Comparison of ENCODE assay signal across 11 cellular contexts in genomic region chr2:101329026-101329425, GRCh38. TPM values are rescaled to one million over a fixed set of nuclear protein-coding genes. Genes with fewer than 3 reads are reported as not detected.
DNase-seq lines count a peak whose midpoint lies in the region; ATAC-seq and TF ChIP-seq lines count a peak whose summit lies in the region.
"Had no signal": no experiment of that assay in that cellular context is flagged by ENCODE, and none has a peak within 500 bp of the region (broad histone marks: within the 10 kb centered on the region; RNA-seq: fewer than 3 reads in every experiment).

No MANE protein-coding gene starts in this region.

- TF ChIP-seq CTCF in epithelial cell of esophagus (IDR thresholded peaks at IDR 0.05; ENCODE audit: insufficient read depth, low read depth, low read length, missing control alignments) (no peak), suprapubic skin (IDR thresholded peaks at IDR 0.05) (no peak), brain microvascular endothelial cell (IDR thresholded peaks at IDR 0.05; ENCODE audit: low read depth, low read length, missing control alignments) (no peak)

- H3K27me3 ChIP-seq in suprapubic skin (no peaks in the 10 kb centered on the region), brain microvascular endothelial cell (replicated peaks) (no peaks in the 10 kb centered on the region)

- H3K27ac ChIP-seq in suprapubic skin, result peak overlapping the region; percentile 87
- no peak overlapping the region for H3K27ac ChIP-seq in brain microvascular endothelial cell

- TF ChIP-seq POLR2A in suprapubic skin (IDR thresholded peaks at IDR 0.05), result no peak

- no peaks in the 10 kb centered on the region for H3K27me3 Mint-ChIP-seq in activated naive CD8-positive, alpha-beta T cell
- no peaks in the 10 kb centered on the region for H3K27me3 Mint-ChIP-seq in activated naive CD8-positive, alpha-beta T cell treated with anti-CD3 and anti-CD28 coated beads, Interleukin-2, amount 50 U/mL, for 24 hours
- no peaks in the 10 kb centered on the region for H3K27me3 Mint-ChIP-seq in T-helper 17 cell
- H3K27me3 Mint-ChIP-seq: type B pancreatic cell had no signal

- DNase-seq in activated naive CD8-positive, alpha-beta T cell treated with anti-CD3 and anti-CD28 coated beads, Interleukin-2, amount 50 U/mL, for 24 hours, result no peak
- DNase-seq in T-helper 17 cell (peak in 1 of 3 donors; percentile 25), epithelial cell of esophagus (ENCODE audit: low read depth) (peak; percentile 69), suprapubic skin (ENCODE audit: low spot score in 2 of 2) (no peak), brain microvascular endothelial cell (no peak)
- DNase-seq: endodermal cell, NCI-H446 treated with DMSO at 0.1 percent for 48 hours had no signal

- H3K36me3 Mint-ChIP-seq in activated naive CD8-positive, alpha-beta T cell, result no peaks in the 10 kb centered on the region
- H3K36me3 Mint-ChIP-seq in activated naive CD8-positive, alpha-beta T cell treated with anti-CD3 and anti-CD28 coated beads, Interleukin-2, amount 50 U/mL, for 24 hours (ENCODE audit: low read depth), result no peaks in the 10 kb centered on the region
- no peaks in the 10 kb centered on the region for H3K36me3 Mint-ChIP-seq in T-helper 17 cell (ENCODE audit: low read depth)
- H3K36me3 Mint-ChIP-seq: type B pancreatic cell had no signal

- H3K4me1 ChIP-seq in suprapubic skin, result peaks cover 43% of the 10 kb centered on the region

- TF ChIP-seq EP300 in suprapubic skin (IDR thresholded peaks at IDR 0.05), result no peak

- WGBS in suprapubic skin, result 46% methylated on average over 4 of the region's 4 CpGs

- ATAC-seq in activated naive CD8-positive, alpha-beta T cell treated with anti-CD3 and anti-CD28 coated beads, Interleukin-2, amount 50 U/mL, for 24 hours, result no peak
- ATAC-seq in T-helper 17 cell (peak; percentile 59), HG03196 (IDR thresholded peaks at IDR 0.05; ENCODE audit: unreplicated experiment) (no peak), GM21619 (IDR thresholded peaks at IDR 0.05; ENCODE audit: unreplicated experiment) (no peak)

- H3K36me3 ChIP-seq in suprapubic skin (no peaks in the 10 kb centered on the region), brain microvascular endothelial cell (replicated peaks) (no peaks in the 10 kb centered on the region)

- H3K9me3 Mint-ChIP-seq in activated naive CD8-positive, alpha-beta T cell (ENCODE audit: low read depth), result peaks cover 4% of the 10 kb centered on the region
- no peaks in the 10 kb centered on the region for H3K9me3 Mint-ChIP-seq in activated naive CD8-positive, alpha-beta T cell treated with anti-CD3 and anti-CD28 coated beads, Interleukin-2, amount 50 U/mL, for 24 hours
- H3K9me3 Mint-ChIP-seq: type B pancreatic cell had no signal

- no peak overlapping the region for H3K27ac Mint-ChIP-seq in activated naive CD8-positive, alpha-beta T cell
- H3K27ac Mint-ChIP-seq in activated naive CD8-positive, alpha-beta T cell treated with anti-CD3 and anti-CD28 coated beads, Interleukin-2, amount 50 U/mL, for 24 hours, result no peak overlapping the region
- H3K27ac Mint-ChIP-seq in T-helper 17 cell, result no peak overlapping the region
- H3K27ac Mint-ChIP-seq: endodermal cell, type B pancreatic cell had no signal

- in situ Hi-C loops in brain microvascular endothelial cell (cut with HindIII; ENCODE audit: low pct_ligation_motif_present, low sequenced_read_pairs), result no loop called here

- H3K4me3 ChIP-seq in epithelial cell of esophagus (ENCODE audit: low read length) (no peak overlapping the region), suprapubic skin (no peak overlapping the region), brain microvascular endothelial cell (ENCODE audit: low read depth, low read length) (no peak overlapping the region)

- H3K4me3 Mint-ChIP-seq in activated naive CD8-positive, alpha-beta T cell, result peak overlapping the region; percentile 38
- no peak overlapping the region for H3K4me3 Mint-ChIP-seq in activated naive CD8-positive, alpha-beta T cell treated with anti-CD3 and anti-CD28 coated beads, Interleukin-2, amount 50 U/mL, for 24 hours
- H3K4me3 Mint-ChIP-seq in T-helper 17 cell, result peak overlapping the region; percentile 61
- H3K4me3 Mint-ChIP-seq: endodermal cell, type B pancreatic cell had no signal

- H3K4me1 Mint-ChIP-seq in activated naive CD8-positive, alpha-beta T cell (ENCODE audit: low read depth), result peaks cover 27% of the 10 kb centered on the region
- H3K4me1 Mint-ChIP-seq in activated naive CD8-positive, alpha-beta T cell treated with anti-CD3 and anti-CD28 coated beads, Interleukin-2, amount 50 U/mL, for 24 hours, result peaks cover 21% of the 10 kb centered on the region
- H3K4me1 Mint-ChIP-seq in T-helper 17 cell, result peaks cover 22% of the 10 kb centered on the region

- H3K9me3 ChIP-seq in T-helper 17 cell (ENCODE audit: control insufficient read depth, low read length, poor library complexity, severe bottlenecking), result no peaks in the 10 kb centered on the region
- H3K9me3 ChIP-seq in suprapubic skin, result no peaks in the 10 kb centered on the region

RNA-seq across cellular contexts. Expression of gene RNF149, which starts 20.5 kb away (rescaled TPM):
- total RNA-seq in T-helper 17 cell (100 to 1,000 TPM; 180 to 185 TPM), suprapubic skin (100 to 1,000 TPM in 1 of 4 donors, 10 to 100 TPM in 3; 70.1 to 135 (median 77.7) TPM)

RNA-seq across cellular contexts. Expression of gene CREG2, which starts 58.3 kb away (rescaled TPM):
- total RNA-seq in T-helper 17 cell (under 1 TPM; 0.30 to 0.39 TPM), suprapubic skin (1 to 10 TPM in 1 of 4 donors, under 1 TPM in 1, not detected in 2; 0.17 to 1.3 TPM)
